Comparison of ENCODE assay signal across 11 cellular contexts in genomic region chr7:100556541-100556940, GRCh38. TPM values are rescaled to one million over a fixed set of nuclear protein-coding genes. Genes with fewer than 3 reads are reported as not detected.
A peak's percentile ranks its signal among the peaks of the same experiment; 100 is the strongest.
DNase-seq lines count a peak whose midpoint lies in the region; ATAC-seq and TF ChIP-seq lines count a peak whose summit lies in the region.
"Had no signal": no experiment of that assay in that cellular context is flagged by ENCODE, and none has a peak within 500 bp of the region (broad histone marks: within the 10 kb centered on the region; RNA-seq: fewer than 3 reads in every experiment).

No MANE protein-coding gene starts in this region.

- in situ Hi-C loops in mammary epithelial cell (cut with MboI; ENCODE audit: low sequenced_read_pairs in 2 of 2): loop anchor here (5.0 to 25.0 kb wide), 3 partner anchors 82 to 306 kb away; partner anchors contain the start of genes SLC12A9 (in 1 of the 2), TRIP6 (in 1 of the 2) and TSC22D4 (in 1 of the 2)

- no peak overlapping the region for H3K27ac ChIP-seq in mammary epithelial cell (ENCODE audit: insufficient read depth, low read depth, low read length)
- peak overlapping the region; percentile 3 for H3K27ac ChIP-seq in upper lobe of right lung

- H3K9me3 ChIP-seq in mammary epithelial cell (replicated peaks; ENCODE audit: insufficient read depth, low read length) (no peaks in the 10 kb centered on the region), upper lobe of right lung (no peaks in the 10 kb centered on the region)
- H3K9me3 ChIP-seq: BE2C, heart right ventricle, mucosa of descending colon had no signal

- H3K4me1 ChIP-seq in mammary epithelial cell (ENCODE audit: insufficient read depth, low read length) (no peaks in the 10 kb centered on the region), upper lobe of right lung (peaks cover 4% of the 10 kb centered on the region)
- H3K4me1 ChIP-seq: BE2C had no signal

- H3K4me3 Mint-ChIP-seq in MCF 10A (ENCODE audit: unreplicated experiment): no peak overlapping the region
- H3K4me3 Mint-ChIP-seq: stimulated activated naive CD8-positive, alpha-beta T cell treated with anti-CD3 and anti-CD28 coated beads, Interleukin-15, amount 100 ng/mL, for 72 hours had no signal

- no peaks in the 10 kb centered on the region for H3K9me3 Mint-ChIP-seq in MCF 10A (ENCODE audit: unreplicated experiment)
- H3K9me3 Mint-ChIP-seq: stimulated activated naive CD8-positive, alpha-beta T cell treated with anti-CD3 and anti-CD28 coated beads, Interleukin-15, amount 100 ng/mL, for 72 hours had no signal

- H2AFZ ChIP-seq in mammary epithelial cell (ENCODE audit: low read depth, low read length): no peak overlapping the region

- H3K27me3 Mint-ChIP-seq in MCF 10A (ENCODE audit: insufficient read depth, unreplicated experiment): no peaks in the 10 kb centered on the region
- H3K27me3 Mint-ChIP-seq: stimulated activated naive CD8-positive, alpha-beta T cell treated with anti-CD3 and anti-CD28 coated beads, Interleukin-15, amount 100 ng/mL, for 72 hours had no signal

- peak; percentile 63 for ATAC-seq in upper lobe of right lung
- no peak for ATAC-seq in GM21360 (IDR thresholded peaks at IDR 0.05; ENCODE audit: unreplicated experiment)
- ATAC-seq: heart right ventricle; mucosa of descending colon; stimulated activated naive CD8-positive, alpha-beta T cell treated with anti-CD3 and anti-CD28 coated beads, Interleukin-15, amount 100 ng/mL, for 72 hours had no signal

- H3K9ac ChIP-seq in mammary epithelial cell (ENCODE audit: insufficient read depth, low read length): no peak overlapping the region

- DNase-seq in MCF 10A (ENCODE audit: unreplicated experiment): peak; percentile 64
- DNase-seq in mammary epithelial cell: no peak
- peak; percentile 61 for DNase-seq in astrocyte of the hippocampus (ENCODE audit: low read depth, low spot score)
- DNase-seq in upper lobe of right lung: no peak
- DNase-seq in SW 1271 (lab: John Stamatoyannopoulos, UW): no peak
- DNase-seq: BE2C; heart right ventricle; mucosa of descending colon; NCI-H446 treated with DMSO at 0.1 percent for 48 hours; stimulated activated naive CD8-positive, alpha-beta T cell treated with anti-CD3 and anti-CD28 coated beads, Interleukin-15, amount 100 ng/mL, for 72 hours had no signal

- intact Hi-C loops in MCF 10A (cut with micrococcal nuclease): no loop called here
- intact Hi-C loops in mammary epithelial cell (cut with micrococcal nuclease): no loop called here
- intact Hi-C loops in upper lobe of right lung (cut with DNase I): no loop called here

- H3K4me3 ChIP-seq in mammary epithelial cell (replicated peaks in 1 of 3; ENCODE audit: insufficient read depth in 1 of 3, low read depth in 2 of 3, low read length in 3 of 3) (no peak overlapping the region), upper lobe of right lung (no peak overlapping the region)
- H3K4me3 ChIP-seq: heart right ventricle, mucosa of descending colon had no signal

- peaks cover 5% of the 10 kb centered on the region for H3K4me1 Mint-ChIP-seq in MCF 10A (ENCODE audit: insufficient read depth, unreplicated experiment)

- WGBS in mammary epithelial cell (ENCODE audit: low coverage, missing lambda C conversion rate): 58% methylated on average over 4 of the region's 4 CpGs

- no peaks in the 10 kb centered on the region for H4K20me1 ChIP-seq in mammary epithelial cell (ENCODE audit: insufficient read depth, low read length)

- no peak overlapping the region for H3K4me2 ChIP-seq in mammary epithelial cell (ENCODE audit: insufficient read depth, low read depth, low read length)

- dilution Hi-C loops in mammary epithelial cell (cut with HindIII; ENCODE audit: low sequenced_read_pairs): no loop called here

- H3K36me3 ChIP-seq in mammary epithelial cell (ENCODE audit: insufficient read depth, low read length) (peaks cover 2% of the 10 kb centered on the region), upper lobe of right lung (peaks cover 33% of the 10 kb centered on the region)

- H3K27ac Mint-ChIP-seq in MCF 10A (ENCODE audit: low read depth, unreplicated experiment): no peak overlapping the region

- BruUV-seq in MCF 10A (replicated peaks; lab: Mats Ljungman, UMichigan): no TSS peak
- no TSS peak for BruUV-seq in mammary epithelial cell (replicated peaks; lab: Mats Ljungman, UMichigan)

- H3K36me3 Mint-ChIP-seq in MCF 10A (ENCODE audit: insufficient read depth, unreplicated experiment): peaks cover 36% of the 10 kb centered on the region

- H3K79me2 ChIP-seq in mammary epithelial cell (ENCODE audit: insufficient read depth, low read length): no peaks in the 10 kb centered on the region

- TF ChIP-seq CTCF in MCF 10A (IDR thresholded peaks at IDR 0.05; ENCODE audit: unreplicated experiment) (no peak), mammary epithelial cell (conservative IDR thresholded peaks at IDR 0.05 in 1 of 2, IDR thresholded peaks at IDR 0.05 in 1 of 2; ENCODE audit: extremely low read depth in 1 of 2, insufficient read depth in 1 of 2, low read depth in 1 of 2, low read length in 2 of 2) (no peak), upper lobe of right lung (IDR thresholded peaks at IDR 0.05) (no peak)

- CTCF ChIA-PET in MCF 10A (lab: Yijun Ruan, JAX) (interaction anchor here (0.6 to 8.4 kb wide), 5 partner anchors 12 to 169 kb away, joined by 3 to 95 read pairs (median 4); no protein-coding TSS in a partner anchor), mammary epithelial cell (lab: Charles Lee; ENCODE audit: low non-redundant PET) (no interaction called here)

- H3K27me3 ChIP-seq in mammary epithelial cell (ENCODE audit: insufficient read depth, low read length): no peaks in the 10 kb centered on the region
- H3K27me3 ChIP-seq in upper lobe of right lung: no peaks in the 10 kb centered on the region
- H3K27me3 ChIP-seq: BE2C, heart right ventricle had no signal

- POLR2A ChIA-PET in MCF 10A (lab: Yijun Ruan, JAX): interaction anchor here (1.0 to 1.3 kb wide), 2 partner anchors 18 to 48 kb away, joined by 4 to 5 read pairs; partner anchors contain the start of gene AGFG2

RNA-seq across cellular contexts. Expression of gene SAP25, which starts 17.2 kb away (rescaled TPM):
- 1.2 and 2.9 TPM in 2 replicates for total RNA-seq in MCF 10A (2022)
- 1 to 10 TPM in 1 of 2 donors, not detected in 1; 2.0 TPM for total RNA-seq in mammary epithelial cell
- 0.18 TPM for polyA plus RNA-seq in mammary epithelial cell
- not detected for polyA minus RNA-seq in mammary epithelial cell
- total RNA-seq in upper lobe of right lung: 6.4 TPM

RNA-seq across cellular contexts. Expression of gene AGFG2, which starts 17.5 kb away (rescaled TPM):
- 8.4 and 11.9 TPM in 2 replicates for total RNA-seq in MCF 10A (2022)
- total RNA-seq in mammary epithelial cell: 10 to 100 TPM in 1 of 2 donors, 1 to 10 TPM in 1; 8.0 to 10.9 TPM
- polyA plus RNA-seq in mammary epithelial cell: 4.0 TPM
- polyA minus RNA-seq in mammary epithelial cell: 11.4 TPM
- 36.0 TPM for total RNA-seq in upper lobe of right lung

RNA-seq across cellular contexts. Expression of gene LRCH4, which starts 29.4 kb away (rescaled TPM):
- 21.4 and 22.3 TPM in 2 replicates for total RNA-seq in MCF 10A (2022)
- total RNA-seq in mammary epithelial cell: 10 to 100 TPM in 1 of 2 donors, 1 to 10 TPM in 1; 7.8 to 29.1 TPM
- 8.1 TPM for polyA plus RNA-seq in mammary epithelial cell
- polyA minus RNA-seq in mammary epithelial cell: 6.0 TPM
- 88.0 TPM for total RNA-seq in upper lobe of right lung

RNA-seq across cellular contexts. Expression of gene FBXO24, which starts 29.6 kb away (rescaled TPM):
- total RNA-seq in MCF 10A (2022) (0.37 and 1.1 TPM in 2 replicates), mammary epithelial cell (under 1 TPM; 0.17 to 0.45 TPM), upper lobe of right lung (1.4 TPM)
- 0.44 TPM for polyA plus RNA-seq in mammary epithelial cell
- polyA minus RNA-seq in mammary epithelial cell: not detected

RNA-seq across cellular contexts. Expression of gene PCOLCE, which starts 45.6 kb away (rescaled TPM):
- total RNA-seq in MCF 10A (2022) (2.0 and 3.6 TPM in 2 replicates), mammary epithelial cell (1 to 10 TPM in 1 of 2 donors, under 1 TPM in 1; 0.67 to 6.9 TPM), upper lobe of right lung (57.2 TPM)
- polyA plus RNA-seq in mammary epithelial cell: 0.86 TPM
- polyA minus RNA-seq in mammary epithelial cell: not detected

Comparison
In these comparisons a context has a peak if more than half of its experiments do, and no peak if none do; other contexts are left out.
1. DNase-seq: peak in MCF 10A (single experiment) and astrocyte of the hippocampus (single experiment); none in mammary epithelial cell (single experiment), upper lobe of right lung (single experiment) and SW 1271 (0 of 2).